In genomic region chr7:107948645-107949442, GRCh38 we compare ENCODE assay signal across 11 cellular contexts. TPM values are rescaled to one million over a fixed set of nuclear protein-coding genes. Genes with fewer than 3 reads are reported as not detected.
A peak's percentile ranks its signal among the peaks of the same experiment; 100 is the strongest.
DNase-seq lines count a peak whose midpoint lies in the region; ATAC-seq and TF ChIP-seq lines count a peak whose summit lies in the region.
"Had no signal": no experiment of that assay in that cellular context is flagged by ENCODE, and none has a peak within 500 bp of the region (broad histone marks: within the 10 kb centered on the region; RNA-seq: fewer than 3 reads in every experiment).

No MANE protein-coding gene starts in this region.

- H3K4me3 ChIP-seq in endodermal cell (ENCODE audit: low read length), result no peak overlapping the region

- H3K9me3 ChIP-seq in endodermal cell (ENCODE audit: control insufficient read depth, low read length), result no peaks in the 10 kb centered on the region

- TF ChIP-seq CTCF in endodermal cell (conservative IDR thresholded peaks at IDR 0.05) (no peak), neural crest cell (conservative IDR thresholded peaks at IDR 0.05) (no peak), natural killer cell (IDR thresholded peaks at IDR 0.05) (no peak)

- no peak overlapping the region for H3K27ac Mint-ChIP-seq in endodermal cell
- H3K27ac Mint-ChIP-seq in neural crest cell (ENCODE audit: unreplicated experiment), result peak overlapping the region; percentile 89
- no peak overlapping the region for H3K27ac Mint-ChIP-seq in activated T-helper 17 cell treated with anti-CD3 and anti-CD28 coated beads, Interleukin-2, amount 50 U/mL, for 72 hours
- H3K27ac Mint-ChIP-seq in natural killer cell, result no peak overlapping the region
- H3K27ac Mint-ChIP-seq: activated T-helper 1 cell treated with anti-CD3 and anti-CD28 coated beads, Interleukin-12 subunit alpha, Interleukin-12 subunit beta, Interleukin-2, Interleukin-4 antibody, amounts not matched to agents 30 ng/mL and 10 ng/mL and 1 ng/mL, durations not matched to agents 14 hours and 24 hours and 36 hours had no signal

- DNase-seq in AG08395 (ENCODE audit: low spot score) (peak; percentile 89), NCI-H226 (peak; percentile 86), endodermal cell (no peak), neural crest cell (ENCODE audit: low read depth, low spot score) (no peak), natural killer cell (no peak)
- DNase-seq: glutamatergic neuron, NCI-H1930 had no signal

- H3K36me3 Mint-ChIP-seq in endodermal cell (ENCODE audit: low read depth) (peaks cover 86% of the 10 kb centered on the region), neural crest cell (ENCODE audit: low read depth) (peaks cover 24% of the 10 kb centered on the region), natural killer cell (no peaks in the 10 kb centered on the region)
- H3K36me3 Mint-ChIP-seq in activated T-helper 17 cell treated with anti-CD3 and anti-CD28 coated beads, Interleukin-2, amount 50 U/mL, for 72 hours (ENCODE audit: low read depth), result no peaks in the 10 kb centered on the region

- H3K4me1 ChIP-seq in endodermal cell (ENCODE audit: control insufficient read depth, insufficient read depth, low read length), result peaks cover 7% of the 10 kb centered on the region

- H3K27me3 Mint-ChIP-seq in endodermal cell (ENCODE audit: insufficient read depth) (no peaks in the 10 kb centered on the region), neural crest cell (ENCODE audit: low read depth) (no peaks in the 10 kb centered on the region), natural killer cell (ENCODE audit: low read depth in 2 of 2) (peaks cover 0 to 8% of the 10 kb centered on the region in 2 donors)
- H3K27me3 Mint-ChIP-seq in activated T-helper 17 cell treated with anti-CD3 and anti-CD28 coated beads, Interleukin-2, amount 50 U/mL, for 72 hours, result peaks cover 4% of the 10 kb centered on the region

- H3K27ac ChIP-seq in endodermal cell (ENCODE audit: low read depth, low read length), result peak overlapping the region; percentile 81

- H3K36me3 ChIP-seq in endodermal cell (ENCODE audit: control insufficient read depth, insufficient read depth, low read length), result peaks cover 98% of the 10 kb centered on the region

- H3K27me3 ChIP-seq in endodermal cell (ENCODE audit: control insufficient read depth, insufficient read depth, low read length, poor library complexity, severe bottlenecking), result no peaks in the 10 kb centered on the region

- no peaks in the 10 kb centered on the region for H3K9me3 Mint-ChIP-seq in endodermal cell
- no peaks in the 10 kb centered on the region for H3K9me3 Mint-ChIP-seq in neural crest cell
- H3K9me3 Mint-ChIP-seq in activated T-helper 17 cell treated with anti-CD3 and anti-CD28 coated beads, Interleukin-2, amount 50 U/mL, for 72 hours, result no peaks in the 10 kb centered on the region
- no peaks in the 10 kb centered on the region for H3K9me3 Mint-ChIP-seq in natural killer cell
- H3K9me3 Mint-ChIP-seq: activated T-helper 1 cell treated with anti-CD3 and anti-CD28 coated beads, Interleukin-12 subunit alpha, Interleukin-12 subunit beta, Interleukin-2, Interleukin-4 antibody, amounts not matched to agents 30 ng/mL and 10 ng/mL and 1 ng/mL, durations not matched to agents 14 hours and 24 hours and 36 hours had no signal

- ATAC-seq in activated T-helper 17 cell treated with anti-CD3 and anti-CD28 coated beads, Interleukin-2, amount 50 U/mL, for 72 hours (replicated peaks), result no peak
- ATAC-seq in GM21423 (IDR thresholded peaks at IDR 0.05; ENCODE audit: unreplicated experiment) (no peak), natural killer cell (no peak), GM21367 (IDR thresholded peaks at IDR 0.05; ENCODE audit: unreplicated experiment) (no peak)

- intact Hi-C loops in natural killer cell (cut with micrococcal nuclease), result no loop called here

- 94 to 96% methylated on average over 5 to 7 of the region's 7 CpGs for WGBS in endodermal cell (ENCODE audit: insufficient coverage in 1 of 2, insufficient read length in 1 of 2), 2 experiments

- H3K4me3 Mint-ChIP-seq in endodermal cell (no peak overlapping the region), neural crest cell (peak overlapping the region; percentile 12), natural killer cell (no peak overlapping the region)
- no peak overlapping the region for H3K4me3 Mint-ChIP-seq in activated T-helper 17 cell treated with anti-CD3 and anti-CD28 coated beads, Interleukin-2, amount 50 U/mL, for 72 hours
- H3K4me3 Mint-ChIP-seq: activated T-helper 1 cell treated with anti-CD3 and anti-CD28 coated beads, Interleukin-12 subunit alpha, Interleukin-12 subunit beta, Interleukin-2, Interleukin-4 antibody, amounts not matched to agents 30 ng/mL and 10 ng/mL and 1 ng/mL, durations not matched to agents 14 hours and 24 hours and 36 hours had no signal

- H3K4me1 Mint-ChIP-seq in endodermal cell, result peaks cover 53% of the 10 kb centered on the region
- H3K4me1 Mint-ChIP-seq in neural crest cell, result peaks cover 87% of the 10 kb centered on the region
- H3K4me1 Mint-ChIP-seq in activated T-helper 17 cell treated with anti-CD3 and anti-CD28 coated beads, Interleukin-2, amount 50 U/mL, for 72 hours, result no peaks in the 10 kb centered on the region
- no peaks in the 10 kb centered on the region for H3K4me1 Mint-ChIP-seq in natural killer cell

- H3K9ac ChIP-seq in endodermal cell (ENCODE audit: extremely low read depth, low read length, poor library complexity, severe bottlenecking), result no peak overlapping the region

RNA-seq across cellular contexts. Expression of gene LAMB1, which starts 54.1 kb away (rescaled TPM):
- 100 to 1,000 TPM; 192 to 209 TPM for total RNA-seq in endodermal cell
- 98.4 TPM for polyA plus RNA-seq in endodermal cell (2013, experiment 1 of 2)
- 115 TPM for polyA plus RNA-seq in endodermal cell (2013, experiment 2 of 2)
- total RNA-seq in neural crest cell, result 127 and 131 TPM in 2 replicates
- total RNA-seq in activated T-helper 17 cell treated with anti-CD3 and anti-CD28 coated beads, Interleukin-2, amount 50 U/mL, for 72 hours, result not detected
- total RNA-seq in natural killer cell, result not detected
- total RNA-seq: activated T-helper 1 cell treated with anti-CD3 and anti-CD28 coated beads, Interleukin-12 subunit alpha, Interleukin-12 subunit beta, Interleukin-2, Interleukin-4 antibody, amounts not matched to agents 30 ng/mL and 10 ng/mL and 1 ng/mL, durations not matched to agents 14 hours and 24 hours and 36 hours had no signal

RNA-seq across cellular contexts. Expression of gene DLD, which starts 57.9 kb away (rescaled TPM):
- total RNA-seq in endodermal cell (10 to 100 TPM; 82.4 to 82.5 TPM), neural crest cell (77.6 and 82.1 TPM in 2 replicates), natural killer cell (10 to 100 TPM; 72.2 to 81.4 (median 80.9) TPM)
- polyA plus RNA-seq in endodermal cell (2013, experiment 1 of 2), result 91.3 TPM
- polyA plus RNA-seq in endodermal cell (2013, experiment 2 of 2), result 75.3 TPM
- total RNA-seq in activated T-helper 17 cell treated with anti-CD3 and anti-CD28 coated beads, Interleukin-2, amount 50 U/mL, for 72 hours, result 100 to 1,000 TPM in 1 of 2 donors, 10 to 100 TPM in 1; 75.3 to 112 TPM

Comparison
In these comparisons a context has a peak if more than half of its experiments do, and no peak if none do; other contexts are left out.
1. DNase-seq: peak in AG08395 (single experiment) and NCI-H226 (single experiment); none in endodermal cell (single experiment), neural crest cell (single experiment) and natural killer cell (single experiment).
2. RNA of gene LAMB1, which starts 54.1 kb away (total RNA-seq): 192 to 209 TPM in endodermal cell and 127 to 131 TPM in neural crest cell; not detected in activated T-helper 17 cell treated with anti-CD3 and anti-CD28 coated beads, Interleukin-2, amount 50 U/mL, for 72 hours and not detected in natural killer cell; every median in the first group is over 100 times any median in the second.